8 cellular contexts compared by ENCODE assay signal in the genomic region with DNA sequence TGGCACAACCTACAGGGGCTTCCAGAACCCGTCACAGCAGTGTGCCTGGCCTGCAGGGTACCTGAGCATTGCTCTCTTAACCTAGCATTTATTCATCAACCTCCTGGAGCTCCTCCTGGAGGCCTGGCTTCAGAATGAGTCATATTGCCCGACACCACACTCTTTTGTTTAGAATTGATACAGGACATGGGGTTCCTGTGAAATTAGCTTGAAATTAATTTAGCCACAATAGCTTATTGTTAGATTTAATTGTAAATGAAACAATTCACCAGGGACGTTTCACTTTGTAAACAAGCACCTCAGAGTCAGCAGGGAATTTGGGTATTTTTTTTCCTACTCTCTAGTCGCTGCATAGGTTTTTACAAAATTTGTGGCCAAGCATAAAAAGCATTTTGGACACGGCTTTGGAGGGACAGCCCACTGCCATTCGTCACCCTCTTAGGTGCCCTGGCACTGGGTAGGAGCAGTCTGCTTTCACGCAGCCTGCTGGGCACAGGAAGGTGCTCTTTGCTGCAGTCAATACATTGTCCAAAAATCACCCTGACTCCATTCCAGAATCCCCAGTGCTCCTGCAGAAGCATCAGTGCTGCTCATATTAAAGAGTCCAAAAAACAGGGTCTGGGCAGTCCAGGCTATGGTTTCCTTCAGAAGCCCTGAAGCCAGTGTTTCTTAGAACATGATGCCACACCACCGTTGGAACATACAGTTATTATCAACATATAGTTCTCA.
DNase-seq lines count a peak whose midpoint lies in the region; ATAC-seq, FAIRE-seq and TF ChIP-seq lines count a peak whose summit lies in the region.

No MANE protein-coding gene starts in this region.

- peaks cover 70% of the 10 kb centered on the region for H3K4me1 Mint-ChIP-seq in activated T-cell treated with anti-CD3 and anti-CD28 coated beads, Interleukin-2, amount 50 U/mL, for 72 hours (ENCODE audit: low read depth)

- peak overlapping the region; percentile 75 for H3K27ac Mint-ChIP-seq in activated T-cell treated with anti-CD3 and anti-CD28 coated beads, Interleukin-2, amount 50 U/mL, for 72 hours

- no peak for TF ChIP-seq POLR2A in H54 (IDR thresholded peaks at IDR 0.05; ENCODE audit: low read depth, low read length)

- ATAC-seq in activated T-cell treated with anti-CD3 and anti-CD28 coated beads, Interleukin-2, amount 50 U/mL, for 72 hours (replicated peaks in 1 of 2): peak; percentile 62 to 66
- peak; percentile 25 for ATAC-seq in HG02571 (IDR thresholded peaks at IDR 0.05; ENCODE audit: unreplicated experiment)

- peak overlapping the region; percentile 66 to 81 for H3K4me3 Mint-ChIP-seq in activated T-cell treated with anti-CD3 and anti-CD28 coated beads, Interleukin-2, amount 50 U/mL, for 72 hours

- DNase-seq in activated T-cell treated with anti-CD3 and anti-CD28 coated beads, Interleukin-2, amount 50 U/mL, for 72 hours: peak; percentile 33 to 45
- DNase-seq in activated T-cell treated with anti-CD3 and anti-CD28 coated beads for 4 hours (no peak), RPMI7951 (ENCODE audit: low read depth) (peak; percentile 26), H54 (ENCODE audit: insufficient read length, low spot score) (no peak), SIG-M5 treated with dmso at 0.1 percent for 504 hours (lab: John Stamatoyannopoulos, UW; ENCODE audit: unreplicated experiment) (no peak), NCI-H2171 treated with DMSO at 0.1 percent for 48 hours (lab: John Stamatoyannopoulos, UW) (no peak)

- no peaks in the 10 kb centered on the region for H3K36me3 Mint-ChIP-seq in activated T-cell treated with anti-CD3 and anti-CD28 coated beads, Interleukin-2, amount 50 U/mL, for 72 hours (ENCODE audit: insufficient read depth in 2 of 2)

- no peaks in the 10 kb centered on the region for H3K27me3 Mint-ChIP-seq in activated T-cell treated with anti-CD3 and anti-CD28 coated beads, Interleukin-2, amount 50 U/mL, for 72 hours (ENCODE audit: low read depth)

- no peak for FAIRE-seq in H54 (lab: Jason Lieb, UNC)

- peaks cover 0 to 2% of the 10 kb centered on the region in 2 donors for H3K9me3 Mint-ChIP-seq in activated T-cell treated with anti-CD3 and anti-CD28 coated beads, Interleukin-2, amount 50 U/mL, for 72 hours

- peak overlapping the region; percentile 31 for H3K27ac ChIP-seq in layer of hippocampus (ENCODE audit: low read depth, low read length)

- no peaks in the 10 kb centered on the region for H3K27me3 ChIP-seq in layer of hippocampus (ENCODE audit: control insufficient read depth, insufficient read depth, low read length)

Comparison
In these comparisons a context has a peak if more than half of its experiments do, and no peak if none do; other contexts are left out.
1. DNase-seq: peak in activated T-cell treated with anti-CD3 and anti-CD28 coated beads, Interleukin-2, amount 50 U/mL, for 72 hours (2 of 2) and RPMI7951 (single experiment); none in activated T-cell treated with anti-CD3 and anti-CD28 coated beads for 4 hours (single experiment), H54 (single experiment), SIG-M5 treated with dmso at 0.1 percent for 504 hours (single experiment) and NCI-H2171 treated with DMSO at 0.1 percent for 48 hours (single experiment).